Comparison of ENCODE assay signal across 8 cellular contexts in the genomic region with DNA sequence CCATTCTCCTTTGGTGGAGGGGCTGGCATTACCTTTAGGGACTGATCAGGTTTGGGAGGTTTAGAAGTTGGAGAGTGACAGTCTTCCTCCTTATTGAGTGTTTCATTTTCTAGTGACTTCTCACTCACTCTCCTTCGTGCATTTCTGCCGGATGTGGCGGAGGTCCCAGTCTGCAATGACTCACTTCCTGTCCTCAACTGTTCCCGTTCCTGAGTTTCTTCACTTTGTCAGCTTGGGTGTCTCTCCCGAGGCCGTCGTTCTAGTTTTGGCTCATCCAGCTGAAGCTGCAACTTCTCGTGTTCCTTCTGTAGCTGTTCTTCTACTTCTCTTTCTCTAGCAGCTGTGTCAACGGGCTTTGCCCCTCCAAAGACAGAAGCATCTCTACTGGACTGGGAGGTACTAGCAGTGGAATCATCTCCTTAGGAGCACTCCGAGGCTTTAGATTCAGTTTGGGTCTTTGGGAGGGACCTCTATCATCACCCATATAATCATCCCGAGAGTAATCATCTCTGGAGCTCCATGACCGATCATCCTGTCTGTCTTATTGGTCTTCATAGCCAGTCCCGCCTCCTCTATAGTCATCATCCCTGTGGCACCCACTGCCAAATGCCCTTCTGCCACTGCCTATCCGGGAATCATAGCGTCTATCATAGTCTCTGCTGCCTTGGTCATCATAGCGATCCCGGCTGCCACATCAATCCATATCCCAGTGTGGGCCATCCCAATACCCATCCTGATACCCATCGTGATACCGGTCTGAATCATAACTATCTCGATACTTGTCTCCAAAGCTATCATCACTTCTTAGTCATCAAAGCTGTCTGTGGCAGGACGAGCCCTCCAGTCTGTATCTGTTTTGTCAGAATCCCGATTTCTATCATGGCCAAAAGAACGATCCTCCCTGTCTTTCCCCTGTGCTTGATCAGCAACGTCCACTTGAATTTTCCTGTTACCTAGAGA. TPM values are rescaled to one million over a fixed set of nuclear protein-coding genes. Genes with fewer than 3 reads are reported as not detected.
DNase-seq lines count a peak whose midpoint lies in the region; ATAC-seq and TF ChIP-seq lines count a peak whose summit lies in the region.
"Had no signal": no experiment of that assay in that cellular context is flagged by ENCODE, and none has a peak within 500 bp of the region (broad histone marks: within the 10 kb centered on the region; RNA-seq: fewer than 3 reads in every experiment).

No MANE protein-coding gene starts in this region.

- CTCF ChIA-PET in activated CD4-positive, alpha-beta T cell treated with anti-CD3 and anti-CD28 coated beads, Interleukin-2, amount 10 ng/mL, durations not matched to agents 7 days and 5 days (lab: Charles Lee) = no interaction called here

- intact Hi-C loops in head of caudate nucleus (cut with DNase I) = no loop called here

- H3K27me3 Mint-ChIP-seq in activated CD4-positive, alpha-beta T cell treated with anti-CD3 and anti-CD28 coated beads, Interleukin-2, amount 10 ng/mL, durations not matched to agents 7 days and 5 days = no peaks in the 10 kb centered on the region
- no peaks in the 10 kb centered on the region for H3K27me3 Mint-ChIP-seq in stimulated activated memory B cell treated with anti-CD40 and anti-IgM and Interleukin-4, amounts not matched to agents 10 μg/mL and 1 μg/mL and 100 μg/mL, for 72 hours

- DNase-seq in activated CD4-positive, alpha-beta T cell treated with anti-CD3 and anti-CD28 coated beads, Interleukin-2, amount 10 ng/mL, durations not matched to agents 7 days and 5 days = peak; percentile 42
- DNase-seq in head of caudate nucleus (peak in 28 of 42 donors; percentile 1 to 60 (median 22)), NAMALWA (ENCODE audit: low spot score) (no peak), foreskin fibroblast (no peak)

- peaks cover 16% of the 10 kb centered on the region for H3K9me3 Mint-ChIP-seq in activated CD4-positive, alpha-beta T cell treated with anti-CD3 and anti-CD28 coated beads, Interleukin-2, amount 10 ng/mL, durations not matched to agents 7 days and 5 days
- H3K9me3 Mint-ChIP-seq in stimulated activated memory B cell treated with anti-CD40 and anti-IgM and Interleukin-4, amounts not matched to agents 10 μg/mL and 1 μg/mL and 100 μg/mL, for 72 hours = no peaks in the 10 kb centered on the region

- TF ChIP-seq CTCF in foreskin fibroblast (IDR thresholded peaks at IDR 0.05; ENCODE audit: low read depth, low read length) = no peak

- H3K36me3 Mint-ChIP-seq in activated CD4-positive, alpha-beta T cell treated with anti-CD3 and anti-CD28 coated beads, Interleukin-2, amount 10 ng/mL, durations not matched to agents 7 days and 5 days (ENCODE audit: low read depth) = peaks cover 19% of the 10 kb centered on the region
- H3K36me3 Mint-ChIP-seq in stimulated activated memory B cell treated with anti-CD40 and anti-IgM and Interleukin-4, amounts not matched to agents 10 μg/mL and 1 μg/mL and 100 μg/mL, for 72 hours = no peaks in the 10 kb centered on the region

- ATAC-seq in HG03354 (IDR thresholded peaks at IDR 0.05; ENCODE audit: poor library complexity, severe bottlenecking, unreplicated experiment) (peak; percentile 78), HG03196 (IDR thresholded peaks at IDR 0.05; ENCODE audit: unreplicated experiment) (no peak)
- ATAC-seq in stimulated activated memory B cell treated with anti-CD40 and anti-IgM and Interleukin-4, amounts not matched to agents 10 μg/mL and 1 μg/mL and 100 μg/mL, for 72 hours = no peak

- no peak overlapping the region for H3K4me3 ChIP-seq in foreskin fibroblast (ENCODE audit: low read depth in 1 of 2, low read length in 2 of 2)

- POLR2A ChIA-PET in activated CD4-positive, alpha-beta T cell treated with anti-CD3 and anti-CD28 coated beads, Interleukin-2, amount 10 ng/mL, durations not matched to agents 7 days and 5 days (lab: Charles Lee) = interaction anchor here (0.7 kb wide), 1 partner anchor 13 kb away, joined by 3 read pairs; no protein-coding TSS in a partner anchor

- H3K4me1 Mint-ChIP-seq in activated CD4-positive, alpha-beta T cell treated with anti-CD3 and anti-CD28 coated beads, Interleukin-2, amount 10 ng/mL, durations not matched to agents 7 days and 5 days = peaks cover 25% of the 10 kb centered on the region
- peaks cover 17% of the 10 kb centered on the region for H3K4me1 Mint-ChIP-seq in stimulated activated memory B cell treated with anti-CD40 and anti-IgM and Interleukin-4, amounts not matched to agents 10 μg/mL and 1 μg/mL and 100 μg/mL, for 72 hours

- H3K27ac Mint-ChIP-seq in activated CD4-positive, alpha-beta T cell treated with anti-CD3 and anti-CD28 coated beads, Interleukin-2, amount 10 ng/mL, durations not matched to agents 7 days and 5 days = peak overlapping the region; percentile 83
- peak overlapping the region; percentile 82 for H3K27ac Mint-ChIP-seq in stimulated activated memory B cell treated with anti-CD40 and anti-IgM and Interleukin-4, amounts not matched to agents 10 μg/mL and 1 μg/mL and 100 μg/mL, for 72 hours

- peak overlapping the region; percentile 60 for H3K4me3 Mint-ChIP-seq in activated CD4-positive, alpha-beta T cell treated with anti-CD3 and anti-CD28 coated beads, Interleukin-2, amount 10 ng/mL, durations not matched to agents 7 days and 5 days
- peak overlapping the region; percentile 72 for H3K4me3 Mint-ChIP-seq in stimulated activated memory B cell treated with anti-CD40 and anti-IgM and Interleukin-4, amounts not matched to agents 10 μg/mL and 1 μg/mL and 100 μg/mL, for 72 hours

RNA-seq across cellular contexts. Expression of gene VSIG4, which starts 35.3 kb away (rescaled TPM):
- not detected for total RNA-seq in activated CD4-positive, alpha-beta T cell treated with anti-CD3 and anti-CD28 coated beads, Interleukin-2, amount 10 ng/mL, durations not matched to agents 7 days and 5 days
- total RNA-seq: fibroblast of villous mesenchyme had no signal

Comparison
In these comparisons a context has a peak if more than half of its experiments do, and no peak if none do; other contexts are left out.
1. DNase-seq: peak in activated CD4-positive, alpha-beta T cell treated with anti-CD3 and anti-CD28 coated beads, Interleukin-2, amount 10 ng/mL, durations not matched to agents 7 days and 5 days (single experiment) and head of caudate nucleus (28 of 42); none in NAMALWA (single experiment) and foreskin fibroblast (0 of 2).